ENCODE assay signal across 8 cellular contexts in genomic region chr7:23298141-23298851, GRCh38. TPM values are rescaled to one million over a fixed set of nuclear protein-coding genes. Genes with fewer than 3 reads are reported as not detected.
DNase-seq lines count a peak whose midpoint lies in the region; ATAC-seq and TF ChIP-seq lines count a peak whose summit lies in the region.

No MANE protein-coding gene starts in this region.

- H3K9me3 ChIP-seq in mononuclear cell (ENCODE audit: low read depth, low read length) = no peaks in the 10 kb centered on the region

- DNase-seq in LHCN-M2 (ENCODE audit: low read depth) = peak; percentile 45
- no peak for DNase-seq in caudate nucleus (lab: John Stamatoyannopoulos, UW)
- DNase-seq in T-helper 9 cell = no peak
- no peak for DNase-seq in KG1 (lab: John Stamatoyannopoulos, UW)

- ATAC-seq in GM18907 (IDR thresholded peaks at IDR 0.05; ENCODE audit: unreplicated experiment) (no peak), HG03457 (IDR thresholded peaks at IDR 0.05; ENCODE audit: unreplicated experiment) (no peak)

- H3K27me3 ChIP-seq in mononuclear cell (ENCODE audit: insufficient read depth, low read length) = no peaks in the 10 kb centered on the region

- H3K27ac ChIP-seq in C4-2B = peak overlapping the region; percentile 82; the same call in 1 of the 2 replicates
- peak overlapping the region; percentile 81 for H3K27ac ChIP-seq in caudate nucleus (ENCODE audit: low read depth, low read length)

- H3K4me1 ChIP-seq in mononuclear cell (ENCODE audit: insufficient read depth, low read length) = peaks cover 25% of the 10 kb centered on the region

- TF ChIP-seq CTCF in C4-2B (conservative IDR thresholded peaks at IDR 0.05) = no peak

- peak overlapping the region; percentile 71 for H3K4me3 ChIP-seq in mononuclear cell (ENCODE audit: low read length)

RNA-seq across cellular contexts. Expression of gene MALSU1, which starts 0.8 kb away (rescaled TPM):
- 72.8 and 76.8 TPM in 2 replicates for total RNA-seq in LHCN-M2 (2014; rRNA removed)
- polyA plus RNA-seq in LHCN-M2 (2012) = 102 TPM
- 25.7 TPM for total RNA-seq in mononuclear cell

RNA-seq across cellular contexts. Expression of gene GPNMB, which starts 51.7 kb away (rescaled TPM):
- 135 and 206 TPM in 2 replicates for total RNA-seq in LHCN-M2 (2014; rRNA removed)
- polyA plus RNA-seq in LHCN-M2 (2012) = 154 TPM
- 1.5 TPM for total RNA-seq in mononuclear cell

Comparison
In these comparisons a context has a peak if more than half of its experiments do, and no peak if none do; other contexts are left out.
1. RNA of gene GPNMB, which starts 51.7 kb away (total RNA-seq): 135 to 206 TPM in LHCN-M2; 1.5 TPM in mononuclear cell (single experiment); every median in the first group is over 10 times any median in the second.